Comparison of ENCODE assay signal across 18 cellular contexts in the genomic region with DNA sequence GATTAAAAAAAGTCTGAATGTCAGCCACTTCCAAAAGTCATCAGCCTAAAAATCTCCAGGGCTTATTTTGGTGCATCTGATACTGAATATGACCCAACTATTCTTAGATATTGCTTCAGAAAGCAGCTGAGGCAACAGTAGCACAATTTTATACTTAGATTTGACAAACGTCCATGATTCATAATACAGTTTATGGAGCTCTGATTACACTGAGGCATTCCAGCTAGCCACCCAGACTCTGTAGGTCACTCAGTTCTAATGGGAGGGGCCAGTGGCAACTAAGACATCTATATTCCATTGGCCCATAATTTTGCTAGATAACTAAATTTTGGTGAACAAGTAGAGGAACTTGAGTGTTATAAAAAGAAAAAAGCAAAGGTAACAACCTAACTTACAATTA. TPM values are rescaled to one million over a fixed set of nuclear protein-coding genes. Genes with fewer than 3 reads are reported as not detected.
DNase-seq lines count a peak whose midpoint lies in the region; ATAC-seq and TF ChIP-seq lines count a peak whose summit lies in the region.
"Had no signal": no experiment of that assay in that cellular context is flagged by ENCODE, and none has a peak within 500 bp of the region (broad histone marks: within the 10 kb centered on the region; RNA-seq: fewer than 3 reads in every experiment).

No MANE protein-coding gene starts in this region.

- H3K36me3 ChIP-seq in tibial artery (no peaks in the 10 kb centered on the region), esophagus squamous epithelium (no peaks in the 10 kb centered on the region)
- H3K36me3 ChIP-seq: pancreas, SJCRH30 had no signal

- H3K4me3 ChIP-seq in fibroblast of the aortic adventitia (ENCODE audit: low read depth, low read length) (no peak overlapping the region), tibial artery (no peak overlapping the region), esophagus squamous epithelium (no peak overlapping the region)
- H3K4me3 ChIP-seq: pancreas, SJCRH30 had no signal

- intact Hi-C loops in left cardiac atrium (cut with DNase I) (loop anchor here in 1 of 2 donors (10.0 kb wide), 1 partner anchor 50 kb away; no protein-coding TSS in a partner anchor), cardiac septum (cut with DNase I) (no loop called here), tibial artery (cut with DNase I; ENCODE audit: low total_unique reads) (no loop called here), esophagus squamous epithelium (cut with DNase I) (no loop called here)

- H3K27me3 ChIP-seq in tibial artery (no peaks in the 10 kb centered on the region), esophagus squamous epithelium (no peaks in the 10 kb centered on the region)
- H3K27me3 ChIP-seq: SJCRH30 had no signal

- peak overlapping the region; percentile 55 to 73 for H3K27ac ChIP-seq in tibial artery
- H3K27ac ChIP-seq in esophagus squamous epithelium = no peak overlapping the region
- H3K27ac ChIP-seq: pancreas, SJCRH30 had no signal

- ATAC-seq in left cardiac atrium = peak; percentile 76 to 81
- ATAC-seq in SK-N-SH treated with all-trans-retinoic acid at 6 μM for 48 hours = peak; percentile 73
- no peak for ATAC-seq in HG03378 (IDR thresholded peaks at IDR 0.05; ENCODE audit: unreplicated experiment)
- no peak for ATAC-seq in HG02571 (IDR thresholded peaks at IDR 0.05; ENCODE audit: unreplicated experiment)
- ATAC-seq: pancreas had no signal

- DNase-seq in left cardiac atrium (no peak), cardiac septum (ENCODE audit: low spot score) (no peak), fibroblast of the aortic adventitia (ENCODE audit: low read depth) (peak; percentile 79), tibial artery (no peak), esophagus squamous epithelium (lab: John Stamatoyannopoulos, UW) (no peak)
- DNase-seq: activated CD8-positive, alpha-beta memory T cell treated with anti-CD3 and anti-CD28 coated beads for 24 hours; activated effector memory CD4-positive, alpha-beta T cell treated with anti-CD3 and anti-CD28 coated beads, Interleukin-2, amount 50 U/mL, for 16 hours; DMS153; Karpas-422; NCI-H1694 treated with DMSO at 0.1 percent for 48 hours; NCI-H69; pancreas; stimulated activated CD4-positive, alpha-beta T cell treated with anti-CD3 and anti-CD28 coated beads, Interleukin-1b, Interleukin-23, amount 100 ng/mL, for 48 hours had no signal

- no peak for TF ChIP-seq CTCF in fibroblast of the aortic adventitia (IDR thresholded peaks at IDR 0.05; ENCODE audit: insufficient read depth, low read length)
- TF ChIP-seq CTCF in tibial artery (IDR thresholded peaks at IDR 0.05) = no peak
- TF ChIP-seq CTCF in esophagus squamous epithelium (IDR thresholded peaks at IDR 0.05) = no peak

- H3K9me3 ChIP-seq in tibial artery (no peaks in the 10 kb centered on the region), esophagus squamous epithelium (no peaks in the 10 kb centered on the region)
- H3K9me3 ChIP-seq: pancreas, SJCRH30 had no signal

- H3K4me1 ChIP-seq in tibial artery (peaks cover 0 to 37% (median 5%) of the 10 kb centered on the region in 4 donors), esophagus squamous epithelium (no peaks in the 10 kb centered on the region)
- H3K4me1 ChIP-seq: pancreas, SJCRH30 had no signal

- 42 to 50% methylated on average over 1 of the region's 1 CpG for WGBS in esophagus squamous epithelium, 2 donors

- no peak for TF ChIP-seq POLR2A in esophagus squamous epithelium (IDR thresholded peaks at IDR 0.05)

TF ChIP-seq in SK-N-SH treated with all-trans-retinoic acid at 6 μM for 48 hours, 23 proteins besides CTCF, POLR2A, EP300 and RAD21:
- TF ChIP-seq ZNF8 (CRISPR knock-in tag; IDR thresholded peaks at IDR 0.05) (no peak), ESRRG (CRISPR knock-in tag; IDR thresholded peaks at IDR 0.05) (no peak), BACH2 (CRISPR knock-in tag; IDR thresholded peaks at IDR 0.05; ENCODE audit: borderline replicate concordance) (no peak), ZNF70 (CRISPR knock-in tag; IDR thresholded peaks at IDR 0.05) (no peak), RARB (CRISPR knock-in tag; IDR thresholded peaks at IDR 0.05) (no peak), CSDC2 (CRISPR knock-in tag; IDR thresholded peaks at IDR 0.05) (no peak), SNAI2 (CRISPR knock-in tag; IDR thresholded peaks at IDR 0.05) (no peak), ZC3H10 (CRISPR knock-in tag; IDR thresholded peaks at IDR 0.05) (no peak), PPARA (CRISPR knock-in tag; IDR thresholded peaks at IDR 0.05; ENCODE audit: borderline replicate concordance) (no peak), ZFP30 (CRISPR knock-in tag; IDR thresholded peaks at IDR 0.05) (no peak), ARNTL (CRISPR knock-in tag; IDR thresholded peaks at IDR 0.05; ENCODE audit: borderline replicate concordance, low read depth) (no peak), POU6F1 (CRISPR knock-in tag; IDR thresholded peaks at IDR 0.05; ENCODE audit: borderline replicate concordance, low read depth) (no peak), ZFP3 (CRISPR knock-in tag; IDR thresholded peaks at IDR 0.05) (no peak), GLIS3 (CRISPR knock-in tag; IDR thresholded peaks at IDR 0.05) (no peak), TOX (CRISPR knock-in tag; IDR thresholded peaks at IDR 0.05; ENCODE audit: borderline replicate concordance) (no peak)
- TF ChIP-seq, protein P1, sequence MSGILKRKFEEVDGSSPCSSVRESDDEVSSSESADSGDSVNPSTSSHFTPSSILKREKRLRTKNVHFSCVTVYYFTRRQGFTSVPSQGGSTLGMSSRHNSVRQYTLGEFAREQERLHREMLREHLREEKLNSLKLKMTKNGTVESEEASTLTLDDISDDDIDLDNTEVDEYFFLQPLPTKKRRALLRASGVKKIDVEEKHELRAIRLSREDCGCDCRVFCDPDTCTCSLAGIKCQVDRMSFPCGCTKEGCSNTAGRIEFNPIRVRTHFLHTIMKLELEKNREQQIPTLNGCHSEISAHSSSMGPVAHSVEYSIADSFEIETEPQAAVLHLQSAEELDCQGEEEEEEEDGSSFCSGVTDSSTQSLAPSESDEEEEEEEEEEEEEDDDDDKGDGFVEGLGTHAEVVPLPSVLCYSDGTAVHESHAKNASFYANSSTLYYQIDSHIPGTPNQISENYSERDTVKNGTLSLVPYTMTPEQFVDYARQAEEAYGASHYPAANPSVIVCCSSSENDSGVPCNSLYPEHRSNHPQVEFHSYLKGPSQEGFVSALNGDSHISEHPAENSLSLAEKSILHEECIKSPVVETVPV (CRISPR knock-in tag; IDR thresholded peaks at IDR 0.05) = no peak
- TF ChIP-seq, protein P2, sequence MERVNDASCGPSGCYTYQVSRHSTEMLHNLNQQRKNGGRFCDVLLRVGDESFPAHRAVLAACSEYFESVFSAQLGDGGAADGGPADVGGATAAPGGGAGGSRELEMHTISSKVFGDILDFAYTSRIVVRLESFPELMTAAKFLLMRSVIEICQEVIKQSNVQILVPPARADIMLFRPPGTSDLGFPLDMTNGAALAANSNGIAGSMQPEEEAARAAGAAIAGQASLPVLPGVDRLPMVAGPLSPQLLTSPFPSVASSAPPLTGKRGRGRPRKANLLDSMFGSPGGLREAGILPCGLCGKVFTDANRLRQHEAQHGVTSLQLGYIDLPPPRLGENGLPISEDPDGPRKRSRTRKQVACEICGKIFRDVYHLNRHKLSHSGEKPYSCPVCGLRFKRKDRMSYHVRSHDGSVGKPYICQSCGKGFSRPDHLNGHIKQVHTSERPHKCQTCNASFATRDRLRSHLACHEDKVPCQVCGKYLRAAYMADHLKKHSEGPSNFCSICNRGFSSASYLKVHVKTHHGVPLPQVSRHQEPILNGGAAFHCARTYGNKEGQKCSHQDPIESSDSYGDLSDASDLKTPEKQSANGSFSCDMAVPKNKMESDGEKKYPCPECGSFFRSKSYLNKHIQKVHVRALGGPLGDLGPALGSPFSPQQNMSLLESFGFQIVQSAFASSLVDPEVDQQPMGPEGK (CRISPR knock-in tag; IDR thresholded peaks at IDR 0.05; ENCODE audit: borderline replicate concordance) = no peak
- TF ChIP-seq, protein P3, sequence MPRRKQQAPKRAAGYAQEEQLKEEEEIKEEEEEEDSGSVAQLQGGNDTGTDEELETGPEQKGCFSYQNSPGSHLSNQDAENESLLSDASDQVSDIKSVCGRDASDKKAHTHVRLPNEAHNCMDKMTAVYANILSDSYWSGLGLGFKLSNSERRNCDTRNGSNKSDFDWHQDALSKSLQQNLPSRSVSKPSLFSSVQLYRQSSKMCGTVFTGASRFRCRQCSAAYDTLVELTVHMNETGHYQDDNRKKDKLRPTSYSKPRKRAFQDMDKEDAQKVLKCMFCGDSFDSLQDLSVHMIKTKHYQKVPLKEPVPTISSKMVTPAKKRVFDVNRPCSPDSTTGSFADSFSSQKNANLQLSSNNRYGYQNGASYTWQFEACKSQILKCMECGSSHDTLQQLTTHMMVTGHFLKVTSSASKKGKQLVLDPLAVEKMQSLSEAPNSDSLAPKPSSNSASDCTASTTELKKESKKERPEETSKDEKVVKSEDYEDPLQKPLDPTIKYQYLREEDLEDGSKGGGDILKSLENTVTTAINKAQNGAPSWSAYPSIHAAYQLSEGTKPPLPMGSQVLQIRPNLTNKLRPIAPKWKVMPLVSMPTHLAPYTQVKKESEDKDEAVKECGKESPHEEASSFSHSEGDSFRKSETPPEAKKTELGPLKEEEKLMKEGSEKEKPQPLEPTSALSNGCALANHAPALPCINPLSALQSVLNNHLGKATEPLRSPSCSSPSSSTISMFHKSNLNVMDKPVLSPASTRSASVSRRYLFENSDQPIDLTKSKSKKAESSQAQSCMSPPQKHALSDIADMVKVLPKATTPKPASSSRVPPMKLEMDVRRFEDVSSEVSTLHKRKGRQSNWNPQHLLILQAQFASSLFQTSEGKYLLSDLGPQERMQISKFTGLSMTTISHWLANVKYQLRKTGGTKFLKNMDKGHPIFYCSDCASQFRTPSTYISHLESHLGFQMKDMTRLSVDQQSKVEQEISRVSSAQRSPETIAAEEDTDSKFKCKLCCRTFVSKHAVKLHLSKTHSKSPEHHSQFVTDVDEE (CRISPR knock-in tag; IDR thresholded peaks at IDR 0.05) = no peak
TF ChIP-seq in SK-N-SH treated with all-trans-retinoic acid at 6 μM for 48 hours: peak in this region for 0.

RNA-seq across cellular contexts. Expression of gene SPATA4, which starts 10.3 kb away (rescaled TPM):
- total RNA-seq in left cardiac atrium (under 1 TPM in 1 of 2 donors, not detected in 1; 0.27 TPM), cardiac septum (0.22 TPM), fibroblast of the aortic adventitia (ENCODE audit: low replicate concordance) (0.36 TPM in 1 of 2 replicates, not detected in the other), esophagus squamous epithelium (not detected)
- total RNA-seq: A673 had no signal

Comparison
In these comparisons a context has a peak if more than half of its experiments do, and no peak if none do; other contexts are left out.
1. ATAC-seq: peak in left cardiac atrium (2 of 2) and SK-N-SH treated with all-trans-retinoic acid at 6 μM for 48 hours (single experiment); none in HG03378 (single experiment) and HG02571 (single experiment).
2. H3K27ac ChIP-seq: peak in tibial artery (2 of 2); none in esophagus squamous epithelium (0 of 4).